Comparison of ENCODE assay signal across 1 cellular context in the genomic region with DNA sequence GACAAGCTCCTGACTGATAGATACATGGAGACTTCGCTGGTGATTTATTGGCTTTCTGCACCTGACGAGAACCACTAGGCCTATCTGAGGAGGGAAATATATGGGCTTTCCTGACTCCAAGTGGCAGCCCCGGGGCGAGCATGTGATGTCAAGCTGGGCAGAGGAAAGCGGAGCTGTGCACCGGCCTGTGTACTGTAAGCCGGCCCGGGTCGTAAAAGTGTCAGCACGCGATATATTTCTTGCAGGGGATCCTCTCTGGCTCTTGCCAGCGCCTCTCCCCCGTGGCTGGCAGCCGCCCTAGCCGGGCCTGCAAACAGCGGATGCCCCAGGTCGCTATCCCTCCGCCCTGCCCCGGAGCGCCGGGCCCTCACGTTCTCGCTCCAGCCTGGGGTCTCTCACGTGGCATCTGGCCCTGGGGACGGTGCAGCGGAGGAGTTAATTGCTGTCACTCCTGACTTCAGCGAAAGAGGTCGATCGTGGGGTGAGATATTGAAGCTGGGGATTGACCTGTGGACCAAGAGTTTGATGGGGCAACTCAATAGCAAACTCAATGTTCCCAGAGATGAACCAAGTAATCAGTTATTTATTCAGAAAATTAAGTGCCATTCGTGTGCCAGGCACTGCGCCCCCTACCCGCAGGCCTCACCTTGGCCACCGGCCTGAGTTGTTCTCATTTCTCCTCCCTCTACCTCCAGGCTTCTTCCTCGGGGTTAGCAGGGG.
TF ChIP-seq lines count a peak whose summit lies in the region.

No MANE protein-coding gene starts in this region.

TF ChIP-seq in HepG2, 621 proteins besides CTCF, POLR2A, EP300 and RAD21 (continued from another document):
- 0 out of 2 replicates have a peak, but pooled peaks have one; percentile 51 for TF ChIP-seq WIZ (CRISPR knock-in tag; IDR thresholded peaks at IDR 0.05)
- no peak for TF ChIP-seq ZFP41 (CRISPR knock-in tag; IDR thresholded peaks at IDR 0.05; ENCODE audit: borderline replicate concordance)
- TF ChIP-seq, protein P1, sequence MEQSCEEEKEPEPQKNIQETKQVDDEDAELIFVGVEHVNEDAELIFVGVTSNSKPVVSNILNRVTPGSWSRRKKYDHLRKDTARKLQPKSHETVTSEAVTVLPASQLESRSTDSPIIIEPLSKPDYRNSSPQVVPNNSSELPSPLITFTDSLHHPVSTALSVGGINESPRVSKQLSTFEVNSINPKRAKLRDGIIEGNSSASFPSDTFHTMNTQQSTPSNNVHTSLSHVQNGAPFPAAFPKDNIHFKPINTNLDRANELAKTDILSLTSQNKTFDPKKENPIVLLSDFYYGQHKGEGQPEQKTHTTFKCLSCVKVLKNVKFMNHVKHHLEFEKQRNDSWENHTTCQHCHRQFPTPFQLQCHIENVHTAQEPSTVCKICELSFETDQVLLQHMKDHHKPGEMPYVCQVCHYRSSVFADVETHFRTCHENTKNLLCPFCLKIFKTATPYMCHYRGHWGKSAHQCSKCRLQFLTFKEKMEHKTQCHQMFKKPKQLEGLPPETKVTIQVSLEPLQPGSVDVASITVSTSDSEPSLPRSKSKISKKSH (CRISPR knock-in tag; IDR thresholded peaks at IDR 0.05; ENCODE audit: borderline replicate concordance) = peak; percentile 50; the same call in 1 of the 2 replicates
- no peak for TF ChIP-seq KLF13 (CRISPR knock-in tag; IDR thresholded peaks at IDR 0.05)
- no peak for TF ChIP-seq ZNF260 (CRISPR knock-in tag; IDR thresholded peaks at IDR 0.05; ENCODE audit: borderline replicate concordance, low read depth)
- no peak for TF ChIP-seq ZNF30 (CRISPR knock-in tag; IDR thresholded peaks at IDR 0.05)
- peak; percentile 62; the same call in 1 of the 2 replicates for TF ChIP-seq ZNF225 (CRISPR knock-in tag; IDR thresholded peaks at IDR 0.05)
- TF ChIP-seq KLF6 (CRISPR knock-in tag; IDR thresholded peaks at IDR 0.05) = no peak
- TF ChIP-seq ZNF761 (CRISPR knock-in tag; conservative IDR thresholded peaks at IDR 0.05) = no peak
- TF ChIP-seq SMARCC2 (IDR thresholded peaks at IDR 0.05) = no peak
- TF ChIP-seq, protein P2, sequence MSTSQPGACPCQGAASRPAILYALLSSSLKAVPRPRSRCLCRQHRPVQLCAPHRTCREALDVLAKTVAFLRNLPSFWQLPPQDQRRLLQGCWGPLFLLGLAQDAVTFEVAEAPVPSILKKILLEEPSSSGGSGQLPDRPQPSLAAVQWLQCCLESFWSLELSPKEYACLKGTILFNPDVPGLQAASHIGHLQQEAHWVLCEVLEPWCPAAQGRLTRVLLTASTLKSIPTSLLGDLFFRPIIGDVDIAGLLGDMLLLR (CRISPR knock-in tag; IDR thresholded peaks at IDR 0.05) = no peak
- TF ChIP-seq, protein P3, sequence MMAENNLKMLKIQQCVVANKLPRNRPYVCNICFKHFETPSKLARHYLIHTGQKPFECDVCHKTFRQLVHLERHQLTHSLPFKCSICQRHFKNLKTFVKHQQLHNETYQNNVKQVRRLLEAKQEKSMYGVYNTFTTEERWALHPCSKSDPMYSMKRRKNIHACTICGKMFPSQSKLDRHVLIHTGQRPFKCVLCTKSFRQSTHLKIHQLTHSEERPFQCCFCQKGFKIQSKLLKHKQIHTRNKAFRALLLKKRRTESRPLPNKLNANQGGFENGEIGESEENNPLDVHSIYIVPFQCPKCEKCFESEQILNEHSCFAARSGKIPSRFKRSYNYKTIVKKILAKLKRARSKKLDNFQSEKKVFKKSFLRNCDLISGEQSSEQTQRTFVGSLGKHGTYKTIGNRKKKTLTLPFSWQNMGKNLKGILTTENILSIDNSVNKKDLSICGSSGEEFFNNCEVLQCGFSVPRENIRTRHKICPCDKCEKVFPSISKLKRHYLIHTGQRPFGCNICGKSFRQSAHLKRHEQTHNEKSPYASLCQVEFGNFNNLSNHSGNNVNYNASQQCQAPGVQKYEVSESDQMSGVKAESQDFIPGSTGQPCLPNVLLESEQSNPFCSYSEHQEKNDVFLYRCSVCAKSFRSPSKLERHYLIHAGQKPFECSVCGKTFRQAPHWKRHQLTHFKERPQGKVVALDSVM (CRISPR knock-in tag; IDR thresholded peaks at IDR 0.05) = no peak
- TF ChIP-seq ZFY (CRISPR knock-in tag; IDR thresholded peaks at IDR 0.05) = peak; percentile 78
- peak; percentile 65 for TF ChIP-seq RBFOX2 (IDR thresholded peaks at IDR 0.05; ENCODE audit: low read depth, low read length)
- TF ChIP-seq, protein P4, sequence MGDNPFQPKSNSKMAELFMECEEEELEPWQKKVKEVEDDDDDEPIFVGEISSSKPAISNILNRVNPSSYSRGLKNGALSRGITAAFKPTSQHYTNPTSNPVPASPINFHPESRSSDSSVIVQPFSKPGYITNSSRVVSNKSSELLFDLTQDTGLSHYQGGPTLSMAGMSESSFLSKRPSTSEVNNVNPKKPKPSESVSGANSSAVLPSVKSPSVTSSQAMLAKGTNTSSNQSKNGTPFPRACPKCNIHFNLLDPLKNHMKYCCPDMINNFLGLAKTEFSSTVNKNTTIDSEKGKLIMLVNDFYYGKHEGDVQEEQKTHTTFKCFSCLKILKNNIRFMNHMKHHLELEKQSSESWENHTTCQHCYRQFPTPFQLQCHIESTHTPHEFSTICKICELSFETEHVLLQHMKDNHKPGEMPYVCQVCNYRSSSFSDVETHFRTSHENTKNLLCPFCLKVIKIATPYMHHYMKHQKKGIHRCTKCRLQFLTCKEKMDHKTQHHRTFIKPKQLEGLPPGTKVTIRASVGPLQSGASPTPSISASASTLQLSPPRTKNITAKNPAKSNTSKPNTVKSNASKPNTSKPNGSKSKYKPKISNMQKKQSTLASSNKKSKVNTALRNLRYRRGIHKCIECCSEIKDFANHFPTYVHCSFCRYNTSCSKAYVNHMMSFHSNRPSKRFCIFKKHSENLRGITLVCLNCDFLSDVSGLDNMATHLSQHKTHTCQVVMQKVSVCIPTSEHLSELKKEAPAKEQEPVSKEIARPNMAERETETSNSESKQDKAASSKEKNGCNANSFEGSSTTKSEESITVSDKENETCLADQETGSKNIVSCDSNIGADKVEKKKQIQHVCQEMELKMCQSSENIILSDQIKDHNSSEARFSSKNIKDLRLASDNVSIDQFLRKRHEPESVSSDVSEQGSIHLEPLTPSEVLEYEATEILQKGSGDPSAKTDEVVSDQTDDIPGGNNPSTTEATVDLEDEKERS (CRISPR knock-in tag; IDR thresholded peaks at IDR 0.05) = no peak
- TF ChIP-seq ZFX (CRISPR knock-in tag; IDR thresholded peaks at IDR 0.05; ENCODE audit: low read depth) = peak; percentile 79
- TF ChIP-seq, protein P5, sequence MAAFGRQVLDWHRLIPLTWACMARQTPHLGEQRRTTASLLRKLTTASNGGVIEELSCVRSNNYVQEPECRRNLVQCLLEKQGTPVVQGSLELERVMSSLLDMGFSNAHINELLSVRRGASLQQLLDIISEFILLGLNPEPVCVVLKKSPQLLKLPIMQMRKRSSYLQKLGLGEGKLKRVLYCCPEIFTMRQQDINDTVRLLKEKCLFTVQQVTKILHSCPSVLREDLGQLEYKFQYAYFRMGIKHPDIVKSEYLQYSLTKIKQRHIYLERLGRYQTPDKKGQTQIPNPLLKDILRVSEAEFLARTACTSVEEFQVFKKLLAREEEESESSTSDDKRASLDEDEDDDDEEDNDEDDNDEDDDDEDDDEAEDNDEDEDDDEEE (CRISPR knock-in tag; IDR thresholded peaks at IDR 0.05) = no peak; the same call in 1 of the 2 replicates
- TF ChIP-seq CEBPB (IDR thresholded peaks at IDR 0.05; ENCODE audit: borderline replicate concordance, low read depth, low read length) = no peak
- TF ChIP-seq SRSF4 (IDR thresholded peaks at IDR 0.05; ENCODE audit: low read depth, low read length, poor library complexity, severe bottlenecking) = no peak
- TF ChIP-seq, protein P6, sequence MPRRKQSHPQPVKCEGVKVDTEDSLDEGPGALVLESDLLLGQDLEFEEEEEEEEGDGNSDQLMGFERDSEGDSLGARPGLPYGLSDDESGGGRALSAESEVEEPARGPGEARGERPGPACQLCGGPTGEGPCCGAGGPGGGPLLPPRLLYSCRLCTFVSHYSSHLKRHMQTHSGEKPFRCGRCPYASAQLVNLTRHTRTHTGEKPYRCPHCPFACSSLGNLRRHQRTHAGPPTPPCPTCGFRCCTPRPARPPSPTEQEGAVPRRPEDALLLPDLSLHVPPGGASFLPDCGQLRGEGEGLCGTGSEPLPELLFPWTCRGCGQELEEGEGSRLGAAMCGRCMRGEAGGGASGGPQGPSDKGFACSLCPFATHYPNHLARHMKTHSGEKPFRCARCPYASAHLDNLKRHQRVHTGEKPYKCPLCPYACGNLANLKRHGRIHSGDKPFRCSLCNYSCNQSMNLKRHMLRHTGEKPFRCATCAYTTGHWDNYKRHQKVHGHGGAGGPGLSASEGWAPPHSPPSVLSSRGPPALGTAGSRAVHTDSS (CRISPR knock-in tag; conservative IDR thresholded peaks at IDR 0.05) = no peak
- peak; percentile 40; the same call in 1 of the 2 replicates for TF ChIP-seq CHD4 (IDR thresholded peaks at IDR 0.05; ENCODE audit: borderline replicate concordance, low read length)
- TF ChIP-seq, protein P7, sequence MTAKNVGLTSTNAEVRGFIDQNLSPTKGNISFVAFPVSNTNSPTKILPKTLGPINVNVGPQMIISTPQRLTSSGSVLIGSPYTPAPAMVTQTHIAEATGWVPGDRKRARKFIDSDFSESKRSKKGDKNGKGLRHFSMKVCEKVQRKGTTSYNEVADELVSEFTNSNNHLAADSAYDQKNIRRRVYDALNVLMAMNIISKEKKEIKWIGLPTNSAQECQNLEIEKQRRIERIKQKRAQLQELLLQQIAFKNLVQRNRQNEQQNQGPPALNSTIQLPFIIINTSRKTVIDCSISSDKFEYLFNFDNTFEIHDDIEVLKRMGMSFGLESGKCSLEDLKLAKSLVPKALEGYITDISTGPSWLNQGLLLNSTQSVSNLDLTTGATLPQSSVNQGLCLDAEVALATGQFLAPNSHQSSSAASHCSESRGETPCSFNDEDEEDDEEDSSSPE (CRISPR knock-in tag; IDR thresholded peaks at IDR 0.05) = no peak; the same call in 1 of the 2 replicates
- TF ChIP-seq, protein P8, sequence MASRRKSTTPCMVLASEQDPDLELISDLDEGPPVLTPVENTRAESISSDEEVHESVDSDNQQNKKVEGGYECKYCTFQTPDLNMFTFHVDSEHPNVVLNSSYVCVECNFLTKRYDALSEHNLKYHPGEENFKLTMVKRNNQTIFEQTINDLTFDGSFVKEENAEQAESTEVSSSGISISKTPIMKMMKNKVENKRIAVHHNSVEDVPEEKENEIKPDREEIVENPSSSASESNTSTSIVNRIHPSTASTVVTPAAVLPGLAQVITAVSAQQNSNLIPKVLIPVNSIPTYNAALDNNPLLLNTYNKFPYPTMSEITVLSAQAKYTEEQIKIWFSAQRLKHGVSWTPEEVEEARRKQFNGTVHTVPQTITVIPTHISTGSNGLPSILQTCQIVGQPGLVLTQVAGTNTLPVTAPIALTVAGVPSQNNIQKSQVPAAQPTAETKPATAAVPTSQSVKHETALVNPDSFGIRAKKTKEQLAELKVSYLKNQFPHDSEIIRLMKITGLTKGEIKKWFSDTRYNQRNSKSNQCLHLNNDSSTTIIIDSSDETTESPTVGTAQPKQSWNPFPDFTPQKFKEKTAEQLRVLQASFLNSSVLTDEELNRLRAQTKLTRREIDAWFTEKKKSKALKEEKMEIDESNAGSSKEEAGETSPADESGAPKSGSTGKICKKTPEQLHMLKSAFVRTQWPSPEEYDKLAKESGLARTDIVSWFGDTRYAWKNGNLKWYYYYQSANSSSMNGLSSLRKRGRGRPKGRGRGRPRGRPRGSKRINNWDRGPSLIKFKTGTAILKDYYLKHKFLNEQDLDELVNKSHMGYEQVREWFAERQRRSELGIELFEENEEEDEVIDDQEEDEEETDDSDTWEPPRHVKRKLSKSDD (CRISPR knock-in tag; IDR thresholded peaks at IDR 0.05; ENCODE audit: low read depth) = no peak
- no peak for TF ChIP-seq ZMYM2 (CRISPR knock-in tag; IDR thresholded peaks at IDR 0.05)
- no peak for TF ChIP-seq RCOR2 (CRISPR knock-in tag; IDR thresholded peaks at IDR 0.05)
- no peak for TF ChIP-seq ZNF629 (CRISPR knock-in tag; conservative IDR thresholded peaks at IDR 0.05)
- TF ChIP-seq ZBTB20 (CRISPR knock-in tag; IDR thresholded peaks at IDR 0.05; ENCODE audit: borderline replicate concordance, low read depth) = no peak
- TF ChIP-seq JARID2 (CRISPR knock-in tag; IDR thresholded peaks at IDR 0.05; ENCODE audit: insufficient replicate concordance) = no peak
- no peak for TF ChIP-seq MBNL3 (CRISPR knock-in tag; conservative IDR thresholded peaks at IDR 0.05)
- TF ChIP-seq FOXA3 (CRISPR knock-in tag; IDR thresholded peaks at IDR 0.05) = no peak
